ENCODE assay signal across 19 cellular contexts in the genomic region with DNA sequence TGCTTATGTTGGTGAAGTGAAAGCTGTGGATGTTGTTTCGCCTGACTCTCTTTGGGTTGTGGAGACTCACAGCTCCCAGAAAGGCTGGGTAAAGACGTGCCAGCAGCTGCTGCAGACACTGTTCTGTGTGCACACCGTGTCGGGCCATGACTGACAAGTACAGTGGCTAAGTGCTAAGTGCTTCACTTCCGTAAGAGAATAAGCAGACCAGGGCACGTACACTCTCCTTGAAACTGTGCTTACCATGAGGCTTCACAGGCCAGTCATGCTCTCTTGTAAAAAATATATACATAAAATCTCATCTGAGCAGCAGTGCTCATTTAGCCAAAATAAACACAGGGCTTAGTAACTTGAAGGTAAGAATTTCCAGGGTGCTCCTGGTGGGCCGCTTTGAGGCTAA.
DNase-seq lines count a peak whose midpoint lies in the region; ATAC-seq and TF ChIP-seq lines count a peak whose summit lies in the region.
"Had no signal": no experiment of that assay in that cellular context is flagged by ENCODE, and none has a peak within 500 bp of the region (broad histone marks: within the 10 kb centered on the region; RNA-seq: fewer than 3 reads in every experiment).

No MANE protein-coding gene starts in this region.

- dilution Hi-C loops in mammary epithelial cell (cut with HindIII; ENCODE audit: low sequenced_read_pairs) = no loop called here

- H2AFZ ChIP-seq in mammary epithelial cell (ENCODE audit: low read depth, low read length) = no peak overlapping the region
- H2AFZ ChIP-seq: GM23248 had no signal

- no peaks in the 10 kb centered on the region for H3K27me3 Mint-ChIP-seq in MCF 10A (ENCODE audit: insufficient read depth, unreplicated experiment)
- peaks cover 20% of the 10 kb centered on the region for H3K27me3 Mint-ChIP-seq in activated CD8-positive, alpha-beta T cell treated with anti-CD3 and anti-CD28 coated beads for 36 hours

- no peak overlapping the region for H3K4me3 Mint-ChIP-seq in MCF 10A (ENCODE audit: unreplicated experiment)
- no peak overlapping the region for H3K4me3 Mint-ChIP-seq in activated CD8-positive, alpha-beta T cell treated with anti-CD3 and anti-CD28 coated beads for 36 hours
- H3K4me3 Mint-ChIP-seq: activated naive CD8-positive, alpha-beta T cell; activated T-cell treated with anti-CD3 and anti-CD28 coated beads, Interleukin-2, amount 50 U/mL, for 24 hours; CD8-positive, alpha-beta T cell; stimulated activated effector memory CD8-positive, alpha-beta T cell treated with anti-CD3 and anti-CD28 coated beads, Interleukin-12 subunit alpha, Interleukin-12 subunit beta, amount 100 ng/mL, for 72 hours had no signal

- no peak overlapping the region for H3K4me2 ChIP-seq in mammary epithelial cell (ENCODE audit: insufficient read depth, low read depth, low read length)

- no peak overlapping the region for H3K27ac Mint-ChIP-seq in MCF 10A (ENCODE audit: low read depth, unreplicated experiment)
- H3K27ac Mint-ChIP-seq in activated CD8-positive, alpha-beta T cell treated with anti-CD3 and anti-CD28 coated beads for 36 hours = no peak overlapping the region
- H3K27ac Mint-ChIP-seq: activated naive CD8-positive, alpha-beta T cell; activated T-cell treated with anti-CD3 and anti-CD28 coated beads, Interleukin-2, amount 50 U/mL, for 24 hours; CD8-positive, alpha-beta T cell; stimulated activated effector memory CD8-positive, alpha-beta T cell treated with anti-CD3 and anti-CD28 coated beads, Interleukin-12 subunit alpha, Interleukin-12 subunit beta, amount 100 ng/mL, for 72 hours had no signal

- BruUV-seq in mammary epithelial cell (replicated peaks; lab: Mats Ljungman, UMichigan) (no TSS peak), MCF 10A (replicated peaks; lab: Mats Ljungman, UMichigan) (no TSS peak)

- no peaks in the 10 kb centered on the region for H4K20me1 ChIP-seq in mammary epithelial cell (ENCODE audit: insufficient read depth, low read length)

- H3K36me3 ChIP-seq in mammary epithelial cell (ENCODE audit: insufficient read depth, low read length) (peaks cover 10% of the 10 kb centered on the region), esophagus (ENCODE audit: control insufficient read depth in 2 of 2, insufficient read depth in 2 of 2, low read length in 1 of 2) (no peaks in the 10 kb centered on the region), mucosa of rectum (ENCODE audit: control insufficient read depth in 2 of 2, insufficient read depth in 2 of 2, low read length in 2 of 2) (peaks cover 0 to 3% of the 10 kb centered on the region in 2 donors), vagina (no peaks in the 10 kb centered on the region), Peyer's patch (no peaks in the 10 kb centered on the region)
- H3K36me3 ChIP-seq: brain microvascular endothelial cell, pancreas had no signal

- intact Hi-C loops in mammary epithelial cell (cut with micrococcal nuclease) (no loop called here), MCF 10A (cut with micrococcal nuclease) (loop anchor here (5.0 kb wide), 2 partner anchors 86 to 119 kb away; a partner anchor contains a TSS), vagina (cut with DNase I) (no loop called here)
- intact Hi-C loops in activated CD8-positive, alpha-beta T cell treated with anti-CD3 and anti-CD28 coated beads for 36 hours (cut with micrococcal nuclease) = loop anchor here (5.0 kb wide), 2 partner anchors 119 to 159 kb away; no protein-coding TSS in a partner anchor

- TF ChIP-seq CTCF in mammary epithelial cell (conservative IDR thresholded peaks at IDR 0.05 in 1 of 2, IDR thresholded peaks at IDR 0.05 in 1 of 2; ENCODE audit: extremely low read depth in 1 of 2, insufficient read depth in 1 of 2, low read depth in 1 of 2, low read length in 2 of 2) = no peak
- TF ChIP-seq CTCF in MCF 10A (IDR thresholded peaks at IDR 0.05; ENCODE audit: unreplicated experiment) = no peak
- TF ChIP-seq CTCF in vagina (IDR thresholded peaks at IDR 0.05) = no peak
- no peak for TF ChIP-seq CTCF in activated CD8-positive, alpha-beta T cell treated with anti-CD3 and anti-CD28 coated beads for 36 hours (IDR thresholded peaks at IDR 0.05)
- no peak for TF ChIP-seq CTCF in Peyer's patch (IDR thresholded peaks at IDR 0.05)

- 100% methylated on average over 7 of the region's 7 CpGs for WGBS in mammary epithelial cell (ENCODE audit: low coverage, missing lambda C conversion rate)
- 87 to 89% methylated on average over 7 of the region's 7 CpGs for WGBS in esophagus, 2 donors

- H3K27me3 ChIP-seq in mammary epithelial cell (ENCODE audit: insufficient read depth, low read length) = no peaks in the 10 kb centered on the region
- no peaks in the 10 kb centered on the region for H3K27me3 ChIP-seq in esophagus (ENCODE audit: control insufficient read depth in 1 of 2, insufficient read depth in 2 of 2, low read length in 2 of 2)
- H3K27me3 ChIP-seq in mucosa of rectum (ENCODE audit: control insufficient read depth in 2 of 2, insufficient read depth in 2 of 2, low read length in 2 of 2) = no peaks in the 10 kb centered on the region
- no peaks in the 10 kb centered on the region for H3K27me3 ChIP-seq in vagina
- no peaks in the 10 kb centered on the region for H3K27me3 ChIP-seq in Peyer's patch
- H3K27me3 ChIP-seq: brain microvascular endothelial cell had no signal

- H3K36me3 Mint-ChIP-seq in MCF 10A (ENCODE audit: insufficient read depth, unreplicated experiment) = peaks cover 7% of the 10 kb centered on the region
- H3K36me3 Mint-ChIP-seq in activated CD8-positive, alpha-beta T cell treated with anti-CD3 and anti-CD28 coated beads for 36 hours (ENCODE audit: low read depth) = no peaks in the 10 kb centered on the region
- H3K36me3 Mint-ChIP-seq: activated naive CD8-positive, alpha-beta T cell; CD8-positive, alpha-beta T cell; stimulated activated effector memory CD8-positive, alpha-beta T cell treated with anti-CD3 and anti-CD28 coated beads, Interleukin-12 subunit alpha, Interleukin-12 subunit beta, amount 100 ng/mL, for 72 hours had no signal

- H3K9me3 Mint-ChIP-seq in MCF 10A (ENCODE audit: unreplicated experiment) = no peaks in the 10 kb centered on the region
- H3K9me3 Mint-ChIP-seq in activated CD8-positive, alpha-beta T cell treated with anti-CD3 and anti-CD28 coated beads for 36 hours = no peaks in the 10 kb centered on the region
- H3K9me3 Mint-ChIP-seq: activated T-cell treated with anti-CD3 and anti-CD28 coated beads, Interleukin-2, amount 50 U/mL, for 24 hours; CD8-positive, alpha-beta T cell; stimulated activated effector memory CD8-positive, alpha-beta T cell treated with anti-CD3 and anti-CD28 coated beads, Interleukin-12 subunit alpha, Interleukin-12 subunit beta, amount 100 ng/mL, for 72 hours had no signal

- in situ Hi-C loops in mammary epithelial cell (cut with MboI; ENCODE audit: low sequenced_read_pairs in 2 of 2) = no loop called here

- no peak for DNase-seq in mammary epithelial cell
- DNase-seq in MCF 10A (ENCODE audit: unreplicated experiment) = no peak
- no peak for DNase-seq in vagina (ENCODE audit: extremely low spot score in 2 of 2)
- no peak for DNase-seq in activated CD8-positive, alpha-beta T cell treated with anti-CD3 and anti-CD28 coated beads for 36 hours
- no peak for DNase-seq in occipital lobe (lab: John Stamatoyannopoulos, UW)
- no peak for DNase-seq in Peyer's patch
- DNase-seq: activated CD4-positive, alpha-beta T cell treated with anti-CD3 and anti-CD28 coated beads, Interleukin-2, amount 50 U/mL, for 48 hours; activated T-cell treated with anti-CD3 and anti-CD28 coated beads, Interleukin-2, amount 50 U/mL, for 24 hours; CD8-positive, alpha-beta T cell; dermis blood vessel endothelial cell; GM23248; KBM-7; midbrain; pancreas had no signal

- peaks cover 11% of the 10 kb centered on the region for H3K9me3 ChIP-seq in mammary epithelial cell (replicated peaks; ENCODE audit: insufficient read depth, low read length)
- no peaks in the 10 kb centered on the region for H3K9me3 ChIP-seq in esophagus (ENCODE audit: control insufficient read depth in 2 of 2, insufficient read depth in 1 of 2, low read depth in 1 of 2, low read length in 1 of 2)
- no peaks in the 10 kb centered on the region for H3K9me3 ChIP-seq in mucosa of rectum (ENCODE audit: control insufficient read depth in 2 of 2, low read length in 2 of 2)
- no peaks in the 10 kb centered on the region for H3K9me3 ChIP-seq in vagina
- H3K9me3 ChIP-seq in Peyer's patch = no peaks in the 10 kb centered on the region
- H3K9me3 ChIP-seq: pancreas had no signal

- H3K27ac ChIP-seq in mammary epithelial cell (ENCODE audit: insufficient read depth, low read depth, low read length) (peak overlapping the region; percentile 85), esophagus (ENCODE audit: low read depth in 2 of 2, low read length in 1 of 2) (peak overlapping the region; percentile 37 to 51), mucosa of rectum (ENCODE audit: low read depth in 2 of 2, low read length in 2 of 2) (peak overlapping the region; percentile 25 to 59), vagina (peak overlapping the region; percentile 14), Peyer's patch (peak overlapping the region in 2 of 4 donors; percentile 68 to 77)
- H3K27ac ChIP-seq: GM23248, pancreas had no signal

- TF ChIP-seq POLR2A in vagina (IDR thresholded peaks at IDR 0.05) = no peak
- TF ChIP-seq POLR2A in Peyer's patch (IDR thresholded peaks at IDR 0.05) = no peak

- CTCF ChIA-PET in mammary epithelial cell (lab: Charles Lee; ENCODE audit: low non-redundant PET) = no interaction called here
- CTCF ChIA-PET in MCF 10A (lab: Yijun Ruan, JAX) = interaction anchor here (0.5 to 1.6 kb wide), 9 partner anchors 9 to 1161 kb away, joined by 3 to 15 read pairs (median 3); no protein-coding TSS in a partner anchor
- CTCF ChIA-PET in activated CD8-positive, alpha-beta T cell treated with anti-CD3 and anti-CD28 coated beads for 36 hours (lab: Charles Lee) = interaction anchor here (0.7 to 1.8 kb wide), 8 partner anchors 9 to 167 kb away, joined by 3 to 6 read pairs (median 3); no protein-coding TSS in a partner anchor

- H3K4me1 ChIP-seq in mammary epithelial cell (ENCODE audit: insufficient read depth, low read length) (peaks cover 53% of the 10 kb centered on the region), esophagus (ENCODE audit: control insufficient read depth in 2 of 2, insufficient read depth in 2 of 2, low read length in 1 of 2) (peaks cover 0 to 3% of the 10 kb centered on the region in 2 donors), mucosa of rectum (ENCODE audit: control insufficient read depth in 2 of 2, insufficient read depth in 2 of 2, low read length in 2 of 2) (peaks cover 26 to 31% of the 10 kb centered on the region in 2 donors), vagina (peaks cover 10% of the 10 kb centered on the region), Peyer's patch (peaks cover 0 to 61% (median 0%) of the 10 kb centered on the region in 4 donors)

- H3K4me3 ChIP-seq in mammary epithelial cell (replicated peaks in 1 of 3; ENCODE audit: insufficient read depth in 1 of 3, low read depth in 2 of 3, low read length in 3 of 3) (no peak overlapping the region), esophagus (ENCODE audit: low read depth in 1 of 2, low read length in 2 of 2) (no peak overlapping the region), mucosa of rectum (ENCODE audit: low read length in 2 of 2) (no peak overlapping the region), vagina (no peak overlapping the region), Peyer's patch (no peak overlapping the region)
- H3K4me3 ChIP-seq: GM23248, pancreas had no signal

- peaks cover 19% of the 10 kb centered on the region for H3K4me1 Mint-ChIP-seq in MCF 10A (ENCODE audit: insufficient read depth, unreplicated experiment)
- H3K4me1 Mint-ChIP-seq in activated CD8-positive, alpha-beta T cell treated with anti-CD3 and anti-CD28 coated beads for 36 hours (ENCODE audit: low read depth) = peaks cover 4% of the 10 kb centered on the region
- H3K4me1 Mint-ChIP-seq: stimulated activated effector memory CD8-positive, alpha-beta T cell treated with anti-CD3 and anti-CD28 coated beads, Interleukin-12 subunit alpha, Interleukin-12 subunit beta, amount 100 ng/mL, for 72 hours had no signal

- H3K9ac ChIP-seq in mammary epithelial cell (ENCODE audit: insufficient read depth, low read length) (no peak overlapping the region), mucosa of rectum (ENCODE audit: low read depth in 1 of 2, low read length in 2 of 2) (no peak overlapping the region)
- H3K9ac ChIP-seq: GM23248 had no signal

- POLR2A ChIA-PET in MCF 10A (lab: Yijun Ruan, JAX) = no interaction called here
- POLR2A ChIA-PET in activated CD8-positive, alpha-beta T cell treated with anti-CD3 and anti-CD28 coated beads for 36 hours (lab: Charles Lee) = no interaction called here

- H3K79me2 ChIP-seq in mammary epithelial cell (ENCODE audit: insufficient read depth, low read length) = no peaks in the 10 kb centered on the region

- no peak for ATAC-seq in activated CD8-positive, alpha-beta T cell treated with anti-CD3 and anti-CD28 coated beads for 36 hours
- ATAC-seq: CD8-positive, alpha-beta T cell; stimulated activated effector memory CD8-positive, alpha-beta T cell treated with anti-CD3 and anti-CD28 coated beads, Interleukin-12 subunit alpha, Interleukin-12 subunit beta, amount 100 ng/mL, for 72 hours had no signal

Comparison
In these comparisons a context has a peak if more than half of its experiments do, and no peak if none do; other contexts are left out.
1. intact Hi-C loops: an anchor here in MCF 10A (5.0 kb wide) and activated CD8-positive, alpha-beta T cell treated with anti-CD3 and anti-CD28 coated beads for 36 hours (5.0 kb wide); none called in mammary epithelial cell and vagina.